ENCODE assay signal across 8 cellular contexts in the genomic region with DNA sequence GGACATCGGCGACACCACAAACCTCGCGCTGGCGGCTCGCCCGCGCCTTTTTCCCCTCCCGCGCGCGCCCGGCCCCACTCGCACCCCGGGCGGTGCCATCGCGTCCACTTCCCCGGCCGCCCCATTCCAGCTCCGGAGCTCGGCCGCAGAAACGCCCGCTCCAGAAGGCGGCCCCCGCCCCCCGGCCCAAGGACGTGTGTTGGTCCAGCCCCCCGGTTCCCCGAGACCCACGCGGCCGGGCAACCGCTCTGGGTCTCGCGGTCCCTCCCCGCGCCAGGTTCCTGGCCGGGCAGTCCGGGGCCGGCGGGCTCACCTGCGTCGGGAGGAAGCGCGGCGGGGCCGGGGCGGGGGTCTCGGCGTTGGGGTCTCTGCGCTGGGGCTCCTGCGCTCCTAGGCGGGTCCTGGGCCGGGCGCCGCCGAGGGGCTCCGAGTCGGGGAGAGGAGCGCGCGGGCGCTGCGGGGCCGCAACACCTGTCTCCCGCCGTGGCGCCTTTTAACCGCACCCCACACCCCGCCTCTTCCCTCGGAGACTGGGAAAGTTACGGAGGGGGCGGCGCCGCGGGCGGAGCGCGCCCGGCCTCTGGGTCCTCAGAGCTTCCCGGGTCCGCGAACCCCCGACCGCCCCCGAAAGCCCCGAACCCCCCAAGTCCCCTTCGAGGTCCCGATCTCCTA.
A peak's percentile ranks its signal among the peaks of the same experiment; 100 is the strongest.
DNase-seq lines count a peak whose midpoint lies in the region; ATAC-seq and TF ChIP-seq lines count a peak whose summit lies in the region.

Gene GJB2 (minus strand): TSS at position 469 of the 672 bp plus-strand sequence. CDS start 3,357 bp downstream, outside the sequence.

- no peak for ATAC-seq in HG03135 (IDR thresholded peaks at IDR 0.05; ENCODE audit: unreplicated experiment)
- ATAC-seq in HG03095 (IDR thresholded peaks at IDR 0.05; ENCODE audit: unreplicated experiment): no peak

- H3K4me1 ChIP-seq in mucosa of rectum (ENCODE audit: control insufficient read depth in 2 of 2, insufficient read depth in 2 of 2, low read length in 2 of 2): peaks cover 34 to 36% of the 10 kb centered on the region in 2 donors

- DNase-seq in AG09309 (ENCODE audit: low read depth): no peak
- DNase-seq in coronary artery (ENCODE audit: low spot score): peak; percentile 17
- DNase-seq in cortex of kidney (lab: John Stamatoyannopoulos, UW): no peak
- no peak for DNase-seq in NCI-H510A treated with DMSO at 0.1 percent for 48 hours (lab: John Stamatoyannopoulos, UW)

- H3K4me3 ChIP-seq in AG09309 (ENCODE audit: control insufficient read depth, low read depth, low read length): peak within 1 kb of the TSS; percentile 26
- peak within 1 kb of the TSS; percentile 75 for H3K4me3 ChIP-seq in coronary artery
- H3K4me3 ChIP-seq in mucosa of rectum (ENCODE audit: low read length in 2 of 2): peak within 1 kb of the TSS; percentile 73

- no peaks in the 10 kb centered on the region for H3K9me3 ChIP-seq in mucosa of rectum (ENCODE audit: control insufficient read depth in 2 of 2, low read length in 2 of 2)

- H3K9ac ChIP-seq in mucosa of rectum (ENCODE audit: low read depth in 1 of 2, low read length in 2 of 2): peak within 1 kb of the TSS; percentile 68 to 76

- TF ChIP-seq RAD21 in Ishikawa (IDR thresholded peaks at IDR 0.05; ENCODE audit: low read depth): no peak

- TF ChIP-seq CTCF in AG09309 (IDR thresholded peaks at IDR 0.05; ENCODE audit: control insufficient read depth, insufficient read depth, low read depth, low read length, missing control alignments): no peak
- no peak for TF ChIP-seq CTCF in coronary artery (IDR thresholded peaks at IDR 0.05)

- H3K27ac ChIP-seq in coronary artery: no peak within 1 kb of the TSS
- peak within 1 kb of the TSS; percentile 76 to 78 for H3K27ac ChIP-seq in mucosa of rectum (ENCODE audit: low read depth in 2 of 2, low read length in 2 of 2)

- peaks cover 11 to 15% of the 10 kb centered on the region in 2 donors for H3K36me3 ChIP-seq in mucosa of rectum (ENCODE audit: control insufficient read depth in 2 of 2, insufficient read depth in 2 of 2, low read length in 2 of 2)

- peaks cover 24 to 27% of the 10 kb centered on the region in 2 donors for H3K27me3 ChIP-seq in mucosa of rectum (ENCODE audit: control insufficient read depth in 2 of 2, insufficient read depth in 2 of 2, low read length in 2 of 2)

- no peak for TF ChIP-seq EP300 in Ishikawa (IDR thresholded peaks at IDR 0.05; ENCODE audit: borderline replicate concordance)

TF ChIP-seq in Ishikawa, 13 proteins besides CTCF, POLR2A, EP300 and RAD21:
- TF ChIP-seq EGR1 (IDR thresholded peaks at IDR 0.05): 0 out of 2 replicates have a peak, but pooled peaks have one; percentile 17
- TF ChIP-seq, protein P1, sequence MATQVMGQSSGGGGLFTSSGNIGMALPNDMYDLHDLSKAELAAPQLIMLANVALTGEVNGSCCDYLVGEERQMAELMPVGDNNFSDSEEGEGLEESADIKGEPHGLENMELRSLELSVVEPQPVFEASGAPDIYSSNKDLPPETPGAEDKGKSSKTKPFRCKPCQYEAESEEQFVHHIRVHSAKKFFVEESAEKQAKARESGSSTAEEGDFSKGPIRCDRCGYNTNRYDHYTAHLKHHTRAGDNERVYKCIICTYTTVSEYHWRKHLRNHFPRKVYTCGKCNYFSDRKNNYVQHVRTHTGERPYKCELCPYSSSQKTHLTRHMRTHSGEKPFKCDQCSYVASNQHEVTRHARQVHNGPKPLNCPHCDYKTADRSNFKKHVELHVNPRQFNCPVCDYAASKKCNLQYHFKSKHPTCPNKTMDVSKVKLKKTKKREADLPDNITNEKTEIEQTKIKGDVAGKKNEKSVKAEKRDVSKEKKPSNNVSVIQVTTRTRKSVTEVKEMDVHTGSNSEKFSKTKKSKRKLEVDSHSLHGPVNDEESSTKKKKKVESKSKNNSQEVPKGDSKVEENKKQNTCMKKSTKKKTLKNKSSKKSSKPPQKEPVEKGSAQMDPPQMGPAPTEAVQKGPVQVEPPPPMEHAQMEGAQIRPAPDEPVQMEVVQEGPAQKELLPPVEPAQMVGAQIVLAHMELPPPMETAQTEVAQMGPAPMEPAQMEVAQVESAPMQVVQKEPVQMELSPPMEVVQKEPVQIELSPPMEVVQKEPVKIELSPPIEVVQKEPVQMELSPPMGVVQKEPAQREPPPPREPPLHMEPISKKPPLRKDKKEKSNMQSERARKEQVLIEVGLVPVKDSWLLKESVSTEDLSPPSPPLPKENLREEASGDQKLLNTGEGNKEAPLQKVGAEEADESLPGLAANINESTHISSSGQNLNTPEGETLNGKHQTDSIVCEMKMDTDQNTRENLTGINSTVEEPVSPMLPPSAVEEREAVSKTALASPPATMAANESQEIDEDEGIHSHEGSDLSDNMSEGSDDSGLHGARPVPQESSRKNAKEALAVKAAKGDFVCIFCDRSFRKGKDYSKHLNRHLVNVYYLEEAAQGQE (IDR thresholded peaks at IDR 0.05; ENCODE audit: low read depth): no peak
- 0 out of 2 replicates have a peak, but pooled peaks have one; percentile 28 for TF ChIP-seq ZBTB7A (IDR thresholded peaks at IDR 0.05; ENCODE audit: low read depth)
- TF ChIP-seq TAF1 (IDR thresholded peaks at IDR 0.05; ENCODE audit: low read depth): no peak
- TF ChIP-seq CEBPB (IDR thresholded peaks at IDR 0.05): no peak
- TF ChIP-seq MAX (IDR thresholded peaks at IDR 0.05): no peak
- TF ChIP-seq TEAD4 (IDR thresholded peaks at IDR 0.05): no peak
- TF ChIP-seq NFIC (IDR thresholded peaks at IDR 0.05): 0 out of 2 replicates have a peak, but pooled peaks have one; percentile 2

Comparison
In these comparisons a context has a peak if more than half of its experiments do, and no peak if none do; other contexts are left out.
1. H3K27ac ChIP-seq: peak in mucosa of rectum (2 of 2); none in coronary artery (0 of 2).
2. Peak in every context shown above with its lines, with median percentiles within 50 percentile points of each other: H3K4me3 ChIP-seq.